In genomic region chr2:44102790-44103642, GRCh38 we compare ENCODE assay signal across 2 cellular contexts.
TF ChIP-seq lines count a peak whose summit lies in the region.

No MANE protein-coding gene starts in this region.

TF ChIP-seq in GM23338, 12 proteins besides CTCF, POLR2A, EP300 and RAD21 (continued from another document):
- no peak for TF ChIP-seq ZNF331 (CRISPR knock-in tag; IDR thresholded peaks at IDR 0.05; ENCODE audit: low read depth)
- TF ChIP-seq REST (IDR thresholded peaks at IDR 0.05; ENCODE audit: unreplicated experiment): no peak
- TF ChIP-seq POLR2AphosphoS5 (IDR thresholded peaks at IDR 0.05; ENCODE audit: low read depth): no peak
- TF ChIP-seq EZH2phosphoT487 (IDR thresholded peaks at IDR 0.05; ENCODE audit: unreplicated experiment): no peak
- no peak for TF ChIP-seq ZNF114 (CRISPR knock-in tag; IDR thresholded peaks at IDR 0.05)

TF ChIP-seq in WTC11, 78 proteins besides CTCF, POLR2A, EP300 and RAD21 (continued from another document):
- TF ChIP-seq AFF4 (CRISPR knock-in tag; IDR thresholded peaks at IDR 0.05; ENCODE audit: borderline replicate concordance): no peak
